In genomic region chr15:39799552-39800011, GRCh38 we compare ENCODE assay signal across 29 cellular contexts. TPM values are rescaled to one million over a fixed set of nuclear protein-coding genes. Genes with fewer than 3 reads are reported as not detected.
DNase-seq lines count a peak whose midpoint lies in the region; ATAC-seq and TF ChIP-seq lines count a peak whose summit lies in the region.
"Had no signal": no experiment of that assay in that cellular context is flagged by ENCODE, and none has a peak within 500 bp of the region (broad histone marks: within the 10 kb centered on the region; RNA-seq: fewer than 3 reads in every experiment).

No MANE protein-coding gene starts in this region.

- no peak overlapping the region for H3K27ac Mint-ChIP-seq in naive thymus-derived CD4-positive, alpha-beta T cell
- H3K27ac Mint-ChIP-seq: activated CD4-positive, alpha-beta T cell treated with anti-CD3 and anti-CD28 coated beads, Interleukin-2, amount 10 ng/mL, durations not matched to agents 7 days and 5 days; CD4-positive, alpha-beta T cell; endodermal cell; stimulated activated memory B cell treated with anti-CD40 and anti-IgM and Interleukin-4, amounts not matched to agents 10 μg/mL and 1 μg/mL and 100 μg/mL, for 72 hours had no signal

- H3K4me3 Mint-ChIP-seq in naive thymus-derived CD4-positive, alpha-beta T cell: no peak overlapping the region
- H3K4me3 Mint-ChIP-seq: activated CD4-positive, alpha-beta T cell treated with anti-CD3 and anti-CD28 coated beads, Interleukin-2, amount 10 ng/mL, durations not matched to agents 7 days and 5 days; CD4-positive, alpha-beta T cell; endodermal cell; naive B cell; stimulated activated memory B cell treated with anti-CD40 and anti-IgM and Interleukin-4, amounts not matched to agents 10 μg/mL and 1 μg/mL and 100 μg/mL, for 72 hours had no signal

- POLR2A ChIA-PET in PC-3 (lab: Charles Lee; ENCODE audit: unreplicated experiment): interaction anchor here (0.6 kb wide), 1 partner anchor 14 kb away, joined by 4 read pairs; no protein-coding TSS in a partner anchor
- POLR2A ChIA-PET in naive thymus-derived CD4-positive, alpha-beta T cell (lab: Charles Lee): no interaction called here

- H3K9ac ChIP-seq in PC-3 (ENCODE audit: low read length) (no peak overlapping the region), GM23248 (no peak overlapping the region)

- TF ChIP-seq CTCF in HL-60 (IDR thresholded peaks at IDR 0.05; ENCODE audit: insufficient read depth, low read length): no peak
- no peak for TF ChIP-seq CTCF in PC-3 (conservative IDR thresholded peaks at IDR 0.05; ENCODE audit: low read depth, low read length)

- H3K36me3 Mint-ChIP-seq in naive thymus-derived CD4-positive, alpha-beta T cell: no peaks in the 10 kb centered on the region
- H3K36me3 Mint-ChIP-seq: naive B cell; stimulated activated memory B cell treated with anti-CD40 and anti-IgM and Interleukin-4, amounts not matched to agents 10 μg/mL and 1 μg/mL and 100 μg/mL, for 72 hours had no signal

- intact Hi-C loops in PC-3 (cut with micrococcal nuclease): no loop called here
- intact Hi-C loops in naive thymus-derived CD4-positive, alpha-beta T cell (cut with micrococcal nuclease): loop anchor here in 1 of 2 donors (5.0 kb wide), 1 partner anchor 78 kb away; no protein-coding TSS in a partner anchor

- H3K4me1 ChIP-seq in PC-3 (ENCODE audit: insufficient read depth, low read length) (no peaks in the 10 kb centered on the region), GM23248 (ENCODE audit: insufficient read depth) (peaks cover 5% of the 10 kb centered on the region)
- H3K4me1 ChIP-seq in naive thymus-derived CD4-positive, alpha-beta T cell (ENCODE audit: control insufficient read depth in 2 of 2, insufficient read depth in 2 of 2, low read length in 2 of 2): no peaks in the 10 kb centered on the region
- H3K4me1 ChIP-seq: colonic mucosa, esophagus muscularis mucosa, Peyer's patch, testis had no signal

- CTCF ChIA-PET in PC-3 (lab: Charles Lee): no interaction called here
- CTCF ChIA-PET in naive thymus-derived CD4-positive, alpha-beta T cell (lab: Charles Lee): no interaction called here

- no peaks in the 10 kb centered on the region for H3F3A ChIP-seq in PC-3 (ENCODE audit: low read length, unreplicated experiment)
- H3F3A ChIP-seq in GM23248 (ENCODE audit: insufficient read depth): peaks cover 13% of the 10 kb centered on the region; the same call in 1 of the 2 replicates

- H3K9me3 Mint-ChIP-seq in naive thymus-derived CD4-positive, alpha-beta T cell: peaks cover 0 to 1% (median 0%) of the 10 kb centered on the region in 11 donors
- H3K9me3 Mint-ChIP-seq: activated CD4-positive, alpha-beta T cell treated with anti-CD3 and anti-CD28 coated beads, Interleukin-2, amount 10 ng/mL, durations not matched to agents 7 days and 5 days; CD4-positive, alpha-beta T cell; endodermal cell; naive B cell; stimulated activated memory B cell treated with anti-CD40 and anti-IgM and Interleukin-4, amounts not matched to agents 10 μg/mL and 1 μg/mL and 100 μg/mL, for 72 hours had no signal

- H3K4me1 Mint-ChIP-seq in naive thymus-derived CD4-positive, alpha-beta T cell: no peaks in the 10 kb centered on the region
- H3K4me1 Mint-ChIP-seq: activated CD4-positive, alpha-beta T cell treated with anti-CD3 and anti-CD28 coated beads, Interleukin-2, amount 10 ng/mL, durations not matched to agents 7 days and 5 days; naive B cell; stimulated activated memory B cell treated with anti-CD40 and anti-IgM and Interleukin-4, amounts not matched to agents 10 μg/mL and 1 μg/mL and 100 μg/mL, for 72 hours had no signal

- H3K27ac ChIP-seq in HL-60 (replicated peaks) (peak overlapping the region; percentile 45), PC-3 (ENCODE audit: low read length) (no peak overlapping the region), GM23248 (no peak overlapping the region)
- no peak overlapping the region for H3K27ac ChIP-seq in naive thymus-derived CD4-positive, alpha-beta T cell (ENCODE audit: low read depth, low read length)
- H3K27ac ChIP-seq: colonic mucosa, esophagus muscularis mucosa, Peyer's patch, testis, VCaP had no signal

- ATAC-seq in PC-3 (no peak), HG03342 (IDR thresholded peaks at IDR 0.05; ENCODE audit: unreplicated experiment) (no peak)
- peak; percentile 58 for ATAC-seq in naive thymus-derived CD4-positive, alpha-beta T cell
- ATAC-seq: stimulated activated memory B cell treated with anti-CD40 and anti-IgM and Interleukin-4, amounts not matched to agents 10 μg/mL and 1 μg/mL and 100 μg/mL, for 72 hours had no signal

- in situ Hi-C loops in GM23248 (cut with MboI): no loop called here

- H4K20me1 ChIP-seq in PC-3 (ENCODE audit: low read length) (no peaks in the 10 kb centered on the region), GM23248 (ENCODE audit: insufficient read depth) (no peaks in the 10 kb centered on the region)

- H3K27me3 ChIP-seq in HL-60 (ENCODE audit: insufficient read depth, poor library complexity, severe bottlenecking) (no peaks in the 10 kb centered on the region), PC-3 (ENCODE audit: low read length) (no peaks in the 10 kb centered on the region), GM23248 (replicated peaks; ENCODE audit: insufficient read depth) (no peaks in the 10 kb centered on the region)
- H3K27me3 ChIP-seq in naive thymus-derived CD4-positive, alpha-beta T cell (ENCODE audit: control insufficient read depth in 2 of 2, insufficient read depth in 2 of 2, low read length in 2 of 2): peaks cover 0 to 3% of the 10 kb centered on the region in 2 donors
- H3K27me3 ChIP-seq: colonic mucosa, esophagus muscularis mucosa, Peyer's patch, testis had no signal

- BruUV-seq in PC-3 (replicated peaks; lab: Mats Ljungman, UMichigan): TSS peak; percentile 10

- no peaks in the 10 kb centered on the region for H3K9me3 ChIP-seq in PC-3 (ENCODE audit: low read length)
- H3K9me3 ChIP-seq in naive thymus-derived CD4-positive, alpha-beta T cell (ENCODE audit: control insufficient read depth in 2 of 3, low read length in 3 of 3): no peaks in the 10 kb centered on the region
- no peaks in the 10 kb centered on the region for H3K9me3 ChIP-seq in GM23248 (ENCODE audit: low read depth)
- H3K9me3 ChIP-seq: colonic mucosa, esophagus muscularis mucosa, Peyer's patch, testis had no signal

- H3K4me3 ChIP-seq in HL-60 (replicated peaks; ENCODE audit: insufficient read depth, low read length) (no peak overlapping the region), PC-3 (ENCODE audit: low read length) (no peak overlapping the region), GM23248 (no peak overlapping the region)
- H3K4me3 ChIP-seq in naive thymus-derived CD4-positive, alpha-beta T cell (ENCODE audit: low read length): no peak overlapping the region
- H3K4me3 ChIP-seq: colonic mucosa, esophagus muscularis mucosa, Peyer's patch, smooth muscle cell, testis had no signal

- H3K36me3 ChIP-seq in PC-3 (ENCODE audit: low read depth, low read length): no peaks in the 10 kb centered on the region
- H3K36me3 ChIP-seq in naive thymus-derived CD4-positive, alpha-beta T cell (ENCODE audit: control insufficient read depth in 2 of 3, insufficient read depth in 3 of 3, low read length in 3 of 3): no peaks in the 10 kb centered on the region
- H3K36me3 ChIP-seq in GM23248 (ENCODE audit: low read depth): peaks cover 59% of the 10 kb centered on the region
- H3K36me3 ChIP-seq: colonic mucosa, Peyer's patch had no signal

- H2AFZ ChIP-seq in PC-3 (ENCODE audit: low read length) (no peak overlapping the region), GM23248 (no peak overlapping the region)

- H3K9me2 ChIP-seq in PC-3 (replicated peaks; ENCODE audit: low read length) (no peaks in the 10 kb centered on the region), GM23248 (ENCODE audit: insufficient read depth) (no peaks in the 10 kb centered on the region)

- peaks cover 40 to 66% (median 52%) of the 10 kb centered on the region in 5 donors for H3K27me3 Mint-ChIP-seq in naive thymus-derived CD4-positive, alpha-beta T cell

- H3K4me2 ChIP-seq in PC-3 (ENCODE audit: low read length): no peak overlapping the region
- H3K4me2 ChIP-seq in GM23248 (ENCODE audit: unreplicated experiment): no peak overlapping the region
- H3K4me2 ChIP-seq: smooth muscle cell had no signal

- H3K79me2 ChIP-seq in PC-3 (ENCODE audit: low read length) (no peaks in the 10 kb centered on the region), GM23248 (ENCODE audit: insufficient read depth) (peaks cover 49% of the 10 kb centered on the region)

- DNase-seq in Ammon's horn (ENCODE audit: low spot score) (peak; percentile 46), HL-60 (ENCODE audit: low read depth in 1 of 2, low spot score in 1 of 2) (peak in 1 of 2 experiments; percentile 77), PC-3 (no peak), SW480 (ENCODE audit: low spot score) (no peak), GM23248 (no peak)
- DNase-seq in naive thymus-derived CD4-positive, alpha-beta T cell: no peak
- DNase-seq: activated CD4-positive, alpha-beta T cell treated with anti-CD3 and anti-CD28 coated beads, Interleukin-2, amount 10 ng/mL, durations not matched to agents 7 days and 5 days; activated naive CD4-positive, alpha-beta T cell treated with anti-CD3 and anti-CD28 coated beads, Interleukin-2, amount 50 U/mL, for 16 hours; amygdala; CD4-positive, alpha-beta T cell; colonic mucosa; EL; endodermal cell; foreskin melanocyte; KBM-7; naive B cell; NCI-H1092; NCI-H187 treated with DMSO at 0.1 percent for 48 hours; NCI-H2227 treated with DMSO at 0.1 percent for 48 hours; occipital lobe; Peyer's patch; stimulated activated CD4-positive, alpha-beta T cell treated with anti-CD3 and anti-CD28 coated beads, Interleukin-2, amount 100 ng/mL, for 48 hours; testis had no signal

- 77 to 78% methylated on average over 6 of the region's 6 CpGs for whole genome bisulfite sequencing in GM23248 (ENCODE audit: low coverage in 1 of 2, low lambda C conversion rate in 2 of 2, missing lambda C conversion rate in 2 of 2), 2 experiments

RNA-seq across cellular contexts. Expression of gene FSIP1, which starts 16.9 kb away (rescaled TPM):
- total RNA-seq in PC-3 (2014; rRNA removed): 0.07 and 0.81 TPM in 2 replicates
- under 1 TPM in 4 of 5 experiments, not detected in 1; 0.14 to 0.51 (median 0.35) TPM for total RNA-seq in naive thymus-derived CD4-positive, alpha-beta T cell
- under 1 TPM; 0.24 to 0.27 TPM for polyA plus RNA-seq in naive thymus-derived CD4-positive, alpha-beta T cell
- total RNA-seq in GM23248 (2014; rRNA removed; shearing (Covaris generic)): 1.6 and 2.4 TPM in 2 replicates
- polyA plus RNA-seq in GM23248 (2016; fragmentation: Nextera tagmentation; extraction: Ambion mirVana): 2.4 and 2.8 TPM in 2 replicates
- total RNA-seq: mesenteric fat pad, Peyer's patch had no signal
